18 cellular contexts compared by ENCODE assay signal in the genomic region with DNA sequence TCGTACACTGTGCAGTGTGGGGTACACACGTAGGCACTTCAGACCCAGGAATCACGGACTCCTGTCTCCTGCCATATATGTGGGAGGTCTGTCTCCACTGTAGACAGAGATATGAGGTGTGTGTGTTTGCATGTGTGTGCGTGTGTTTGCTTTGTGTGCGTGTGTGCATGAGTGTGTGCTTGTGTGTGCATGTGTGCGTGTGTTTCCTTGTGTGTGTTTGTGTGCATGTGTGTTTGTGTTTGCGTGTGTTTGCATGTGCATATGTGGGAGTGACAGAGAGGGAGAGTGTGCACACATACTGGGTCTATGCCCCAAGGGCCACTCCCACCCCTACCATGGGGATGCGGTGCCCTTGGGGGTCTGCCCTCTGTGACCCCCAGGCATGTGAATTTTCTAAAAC.
DNase-seq lines count a peak whose midpoint lies in the region; ATAC-seq, FAIRE-seq and TF ChIP-seq lines count a peak whose summit lies in the region.
"Had no signal": no experiment of that assay in that cellular context is flagged by ENCODE, and none has a peak within 500 bp of the region (broad histone marks: within the 10 kb centered on the region; RNA-seq: fewer than 3 reads in every experiment).

No MANE protein-coding gene starts in this region.

- no peak for DNase-seq in activated naive CD4-positive, alpha-beta T cell treated with anti-CD3 and anti-CD28 coated beads, Interleukin-2, amount 50 U/mL, for 16 hours
- DNase-seq in chondrocyte (ENCODE audit: low spot score) (no peak), mesothelial cell of epicardium (ENCODE audit: low spot score in 2 of 2, unreplicated experiment in 2 of 2) (no peak), upper lobe of left lung (no peak), RCC 7860 (ENCODE audit: low spot score) (no peak), left lung (no peak), SKM-1 (lab: John Stamatoyannopoulos, UW; ENCODE audit: unreplicated experiment) (no peak)
- DNase-seq: activated CD4-positive, alpha-beta memory T cell treated with anti-CD3 and anti-CD28 coated beads, Interleukin-2, amount 10 ng/mL, durations not matched to agents 7 days and 5 days; CD4-positive, alpha-beta T cell; NCI-H1436; NCI-H345; stomach had no signal

- no peak overlapping the region for H3K4me3 Mint-ChIP-seq in activated naive CD4-positive, alpha-beta T cell treated with anti-CD3 and anti-CD28 coated beads, Interleukin-2, amount 50 U/mL, for 24 hours
- H3K4me3 Mint-ChIP-seq in chondrocyte (ENCODE audit: unreplicated experiment) = peak overlapping the region; percentile 8
- H3K4me3 Mint-ChIP-seq in mesothelial cell of epicardium = no peak overlapping the region
- H3K4me3 Mint-ChIP-seq: activated CD4-positive, alpha-beta memory T cell treated with anti-CD3 and anti-CD28 coated beads, Interleukin-2, amount 10 ng/mL, durations not matched to agents 7 days and 5 days; CD4-positive, alpha-beta T cell had no signal

- H3K27ac ChIP-seq in upper lobe of left lung = peak overlapping the region; percentile 0 to 80 (median 78)
- peak overlapping the region in 1 of 2 donors; percentile 81 for H3K27ac ChIP-seq in left lung
- H3K27ac ChIP-seq: 22Rv1, HL-60 had no signal

- H3K4me1 Mint-ChIP-seq in activated naive CD4-positive, alpha-beta T cell treated with anti-CD3 and anti-CD28 coated beads, Interleukin-2, amount 50 U/mL, for 24 hours = no peaks in the 10 kb centered on the region
- peaks cover 30% of the 10 kb centered on the region for H3K4me1 Mint-ChIP-seq in chondrocyte (ENCODE audit: low read depth)
- peaks cover 41% of the 10 kb centered on the region for H3K4me1 Mint-ChIP-seq in mesothelial cell of epicardium
- H3K4me1 Mint-ChIP-seq: activated CD4-positive, alpha-beta memory T cell treated with anti-CD3 and anti-CD28 coated beads, Interleukin-2, amount 10 ng/mL, durations not matched to agents 7 days and 5 days had no signal

- no peaks in the 10 kb centered on the region for H3K36me3 ChIP-seq in upper lobe of left lung
- no peaks in the 10 kb centered on the region for H3K36me3 ChIP-seq in left lung
- H3K36me3 ChIP-seq: gastroesophageal sphincter, pancreas, stomach had no signal

- no peak for TF ChIP-seq CTCF in chondrocyte (IDR thresholded peaks at IDR 0.05)
- TF ChIP-seq CTCF in mesothelial cell of epicardium (IDR thresholded peaks at IDR 0.05; ENCODE audit: unreplicated experiment) = no peak
- TF ChIP-seq CTCF in upper lobe of left lung (IDR thresholded peaks at IDR 0.05) = no peak
- TF ChIP-seq CTCF in left lung (IDR thresholded peaks at IDR 0.05) = no peak

- ATAC-seq in upper lobe of left lung (ENCODE audit: low FRiP score in 2 of 2) (no peak), left lung (no peak)
- ATAC-seq: GM12878 had no signal

- intact Hi-C loops in left lung (cut with DNase I) = no loop called here

- WGBS in upper lobe of left lung, 2 donors = 75 to 76% methylated on average over 8 of the region's 8 CpGs

- H3K9me3 Mint-ChIP-seq in activated naive CD4-positive, alpha-beta T cell treated with anti-CD3 and anti-CD28 coated beads, Interleukin-2, amount 50 U/mL, for 24 hours = no peaks in the 10 kb centered on the region
- H3K9me3 Mint-ChIP-seq in chondrocyte (ENCODE audit: low read depth) (no peaks in the 10 kb centered on the region), mesothelial cell of epicardium (peaks cover under 1% of the 10 kb centered on the region)
- H3K9me3 Mint-ChIP-seq: CD4-positive, alpha-beta T cell had no signal

- TF ChIP-seq EP300 in upper lobe of left lung (IDR thresholded peaks at IDR 0.05) = no peak

- no peaks in the 10 kb centered on the region for H3K27me3 Mint-ChIP-seq in activated naive CD4-positive, alpha-beta T cell treated with anti-CD3 and anti-CD28 coated beads, Interleukin-2, amount 50 U/mL, for 24 hours
- H3K27me3 Mint-ChIP-seq in chondrocyte (ENCODE audit: low read depth) (no peaks in the 10 kb centered on the region), mesothelial cell of epicardium (ENCODE audit: low read depth) (no peaks in the 10 kb centered on the region)
- H3K27me3 Mint-ChIP-seq: CD4-positive, alpha-beta T cell had no signal

- TF ChIP-seq POLR2A in upper lobe of left lung (IDR thresholded peaks at IDR 0.05) = no peak

- H3K9me3 ChIP-seq in upper lobe of left lung (no peaks in the 10 kb centered on the region), left lung (no peaks in the 10 kb centered on the region)
- H3K9me3 ChIP-seq: gastroesophageal sphincter, pancreas, stomach had no signal

- no peaks in the 10 kb centered on the region for H3K36me3 Mint-ChIP-seq in activated naive CD4-positive, alpha-beta T cell treated with anti-CD3 and anti-CD28 coated beads, Interleukin-2, amount 50 U/mL, for 24 hours
- H3K36me3 Mint-ChIP-seq in chondrocyte (ENCODE audit: low read depth) = no peaks in the 10 kb centered on the region
- no peaks in the 10 kb centered on the region for H3K36me3 Mint-ChIP-seq in mesothelial cell of epicardium

- H3K4me3 ChIP-seq in upper lobe of left lung (no peak overlapping the region), left lung (no peak overlapping the region)
- H3K4me3 ChIP-seq: GM12878, pancreas had no signal

- FAIRE-seq in RCC 7860 (lab: Jason Lieb, UNC) = no peak
- FAIRE-seq: GM12878, pancreas had no signal

- H3K27me3 ChIP-seq in upper lobe of left lung (no peaks in the 10 kb centered on the region), left lung (no peaks in the 10 kb centered on the region)
- H3K27me3 ChIP-seq: gastroesophageal sphincter, pancreas, stomach had no signal

- H3K4me1 ChIP-seq in upper lobe of left lung = peaks cover 12 to 26% (median 22%) of the 10 kb centered on the region in 4 donors
- H3K4me1 ChIP-seq in left lung = peaks cover 10 to 20% of the 10 kb centered on the region in 2 donors

- H3K27ac Mint-ChIP-seq in activated naive CD4-positive, alpha-beta T cell treated with anti-CD3 and anti-CD28 coated beads, Interleukin-2, amount 50 U/mL, for 24 hours = peak overlapping the region; percentile 14
- peak overlapping the region; percentile 95 for H3K27ac Mint-ChIP-seq in chondrocyte (ENCODE audit: unreplicated experiment)
- peak overlapping the region; percentile 99 for H3K27ac Mint-ChIP-seq in mesothelial cell of epicardium
- H3K27ac Mint-ChIP-seq: activated CD4-positive, alpha-beta memory T cell treated with anti-CD3 and anti-CD28 coated beads, Interleukin-2, amount 10 ng/mL, durations not matched to agents 7 days and 5 days; CD4-positive, alpha-beta T cell had no signal

Comparison
In these comparisons a context has a peak if more than half of its experiments do, and no peak if none do; other contexts are left out.
1. H3K27ac Mint-ChIP-seq: peak in every context shown above with its lines; median percentile 99 in mesothelial cell of epicardium; 95 in chondrocyte; 14 in activated naive CD4-positive, alpha-beta T cell treated with anti-CD3 and anti-CD28 coated beads, Interleukin-2, amount 50 U/mL, for 24 hours.